ENCODE assay signal across 20 cellular contexts in the genomic region with DNA sequence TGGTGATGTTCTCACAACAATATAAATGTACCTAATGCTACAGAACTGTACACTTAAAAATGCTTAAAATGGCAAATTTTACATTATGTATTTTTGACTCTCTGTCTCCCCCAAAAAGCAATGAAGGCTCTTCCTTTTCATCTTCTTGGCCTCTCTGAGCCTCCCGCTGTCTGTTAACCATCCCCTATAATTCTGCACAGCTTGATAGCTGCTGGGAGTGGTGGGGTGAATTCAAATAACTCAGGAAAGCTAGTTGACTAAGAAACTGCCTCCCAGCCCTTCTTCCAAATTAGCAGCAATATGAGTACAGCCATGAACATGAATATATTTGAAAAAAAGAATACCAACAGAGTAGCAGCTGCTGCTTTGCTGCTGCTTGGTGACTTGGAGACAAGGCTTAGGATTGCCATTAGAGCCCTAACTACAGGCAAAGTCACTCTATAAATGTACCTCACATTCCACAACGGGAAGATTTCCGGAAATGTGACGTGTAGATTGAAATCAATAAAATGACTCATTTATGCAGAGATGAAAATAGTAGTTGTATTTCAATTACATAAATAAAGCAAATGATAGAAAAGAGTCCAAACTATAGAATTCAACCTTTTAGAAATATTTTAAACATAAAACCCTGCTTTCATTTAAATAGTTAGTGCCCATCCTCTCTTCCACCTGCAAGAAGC.
DNase-seq lines count a peak whose midpoint lies in the region; ATAC-seq and TF ChIP-seq lines count a peak whose summit lies in the region.
"Had no signal": no experiment of that assay in that cellular context is flagged by ENCODE, and none has a peak within 500 bp of the region (broad histone marks: within the 10 kb centered on the region; RNA-seq: fewer than 3 reads in every experiment).

No MANE protein-coding gene starts in this region.

- H3K27me3 ChIP-seq in A673 (replicated peaks; ENCODE audit: insufficient read depth, low read depth, low read length, poor library complexity) (no peaks in the 10 kb centered on the region), H7 (ENCODE audit: control insufficient read depth, insufficient read depth, low read length) (no peaks in the 10 kb centered on the region), transverse colon (peaks cover 9% of the 10 kb centered on the region)
- H3K27me3 ChIP-seq: BLaER1, Peyer's patch had no signal

- no peak for ATAC-seq in HG03565 (IDR thresholded peaks at IDR 0.05; ENCODE audit: unreplicated experiment)

- no peak overlapping the region for H3K4me3 ChIP-seq in A673 (ENCODE audit: low read depth, low read length, poor library complexity, severe bottlenecking)
- no peak overlapping the region for H3K4me3 ChIP-seq in H7 (ENCODE audit: insufficient read depth, low read depth, low read length)
- H3K4me3 ChIP-seq in transverse colon: no peak overlapping the region
- H3K4me3 ChIP-seq: BLaER1, GM23248, Peyer's patch had no signal

- TF ChIP-seq POLR2A in transverse colon (IDR thresholded peaks at IDR 0.05): no peak

- POLR2A ChIA-PET in A673 (lab: Charles Lee; ENCODE audit: low non-redundant PET): no interaction called here

- no peak overlapping the region for H3K27ac ChIP-seq in A673 (ENCODE audit: low read depth, low read length, poor library complexity, severe bottlenecking)
- no peak overlapping the region for H3K27ac ChIP-seq in transverse colon
- H3K27ac ChIP-seq: BLaER1, GM23248, Peyer's patch had no signal

- H3K9me3 ChIP-seq in A673 (ENCODE audit: low read depth, low read length, poor library complexity, severe bottlenecking): no peaks in the 10 kb centered on the region
- H3K9me3 ChIP-seq in transverse colon: no peaks in the 10 kb centered on the region
- H3K9me3 ChIP-seq: BLaER1, Caco-2, Peyer's patch had no signal

- CTCF ChIA-PET in A673 (lab: Charles Lee): no interaction called here

- no peaks in the 10 kb centered on the region for H3K36me3 ChIP-seq in A673 (ENCODE audit: insufficient read depth, low read length, poor library complexity, severe bottlenecking)
- no peaks in the 10 kb centered on the region for H3K36me3 ChIP-seq in H7 (replicated peaks; ENCODE audit: control insufficient read depth, insufficient read depth, low read length)
- no peaks in the 10 kb centered on the region for H3K36me3 ChIP-seq in transverse colon
- H3K36me3 ChIP-seq: BLaER1, Peyer's patch had no signal

- H3K4me1 ChIP-seq in A673 (ENCODE audit: insufficient read depth, low read length, poor library complexity, severe bottlenecking) (peaks cover 27% of the 10 kb centered on the region), transverse colon (no peaks in the 10 kb centered on the region)
- H3K4me1 ChIP-seq: BLaER1, Caco-2, Peyer's patch had no signal

- no TSS peak for BruUV-seq in A673 (replicated peaks; lab: Mats Ljungman, UMichigan)

- in situ Hi-C loops in transverse colon (cut with MboI; ENCODE audit: low pct_ligation_motif_present in 1 of 4, low pct_unique_long_range_greater_than_20kb in 1 of 4, low sequenced_read_pairs in 3 of 4): no loop called here

- DNase-seq in A673 (ENCODE audit: low spot score) (peak; percentile 62), H7 (peak; percentile 53), NCI-H2227 (lab: John Stamatoyannopoulos, UW; ENCODE audit: unreplicated experiment) (peak; percentile 67), dermis blood vessel endothelial cell (peak; percentile 50), Ammon's horn (ENCODE audit: low spot score) (no peak), COR-L47 (lab: John Stamatoyannopoulos, UW) (no peak), transverse colon (no peak)
- DNase-seq: Caco-2; CD4-positive, alpha-beta T cell; DND-41; GM23248; KBM-7; NCI-H1105; NCI-H1694; NCI-H510A; NCI-H774; NK-92 treated with Interleukin-12 subunit alpha and Interleukin-12 subunit beta, amount 100 ng/mL, for 24 hours; Peyer's patch had no signal

- TF ChIP-seq CTCF in A673 (conservative IDR thresholded peaks at IDR 0.05; ENCODE audit: low read depth, low read length): no peak
- no peak for TF ChIP-seq CTCF in transverse colon (IDR thresholded peaks at IDR 0.05)

- 56 to 68% methylated on average over 4 of the region's 4 CpGs for WGBS in transverse colon (ENCODE audit: low coverage in 1 of 2), 2 donors

- no peak for TF ChIP-seq EP300 in transverse colon (IDR thresholded peaks at IDR 0.05; ENCODE audit: low read depth)

- intact Hi-C loops in A673 (cut with micrococcal nuclease; ENCODE audit: unreplicated experiment): no loop called here
- intact Hi-C loops in transverse colon (cut with DNase I; ENCODE audit: low total_unique reads): no loop called here

Comparison
In these comparisons a context has a peak if more than half of its experiments do, and no peak if none do; other contexts are left out.
1. DNase-seq: peak in A673 (single experiment), H7 (single experiment), NCI-H2227 (single experiment) and dermis blood vessel endothelial cell (single experiment); none in Ammon's horn (single experiment), COR-L47 (single experiment) and transverse colon (single experiment).